ENCODE assay signal across 20 cellular contexts in genomic region chr12:110684322-110684836, GRCh38. TPM values are rescaled to one million over a fixed set of nuclear protein-coding genes. Genes with fewer than 3 reads are reported as not detected.
A peak's percentile ranks its signal among the peaks of the same experiment; 100 is the strongest.
DNase-seq lines count a peak whose midpoint lies in the region; ATAC-seq and TF ChIP-seq lines count a peak whose summit lies in the region.
"Had no signal": no experiment of that assay in that cellular context is flagged by ENCODE, and none has a peak within 500 bp of the region (broad histone marks: within the 10 kb centered on the region; RNA-seq: fewer than 3 reads in every experiment).

No MANE protein-coding gene starts in this region.

- no peak overlapping the region for H3K27ac Mint-ChIP-seq in progenitor cell of endocrine pancreas
- H3K27ac Mint-ChIP-seq: activated CD4-positive, alpha-beta T cell treated with anti-CD3 and anti-CD28 coated beads for 36 hours; CD4-positive, alpha-beta T cell; T-helper 1 cell treated with Interleukin-12 subunit alpha and Interleukin-12 subunit beta and Interleukin-4 antibody, amounts not matched to agents 30 μg/mL and 1 μg/mL, for 36 hours had no signal

- peaks cover 23% of the 10 kb centered on the region for H3K27me3 Mint-ChIP-seq in progenitor cell of endocrine pancreas
- H3K27me3 Mint-ChIP-seq: activated CD4-positive, alpha-beta T cell treated with anti-CD3 and anti-CD28 coated beads for 36 hours; CD4-positive, alpha-beta T cell had no signal

- TF ChIP-seq CTCF in GM12865 (IDR thresholded peaks at IDR 0.05; ENCODE audit: insufficient read depth, low read depth, low read length, missing control alignments) (no peak), progenitor cell of endocrine pancreas (IDR thresholded peaks at IDR 0.05; ENCODE audit: unreplicated experiment) (no peak), WERI-Rb-1 (IDR thresholded peaks at IDR 0.05; ENCODE audit: low read depth, low read length) (no peak)

- peaks cover 3% of the 10 kb centered on the region for H3K9me3 ChIP-seq in WERI-Rb-1 (ENCODE audit: severe bottlenecking)
- H3K9me3 ChIP-seq: MG63, Peyer's patch, SJSA1, upper lobe of left lung had no signal

- ATAC-seq in GM21381 (IDR thresholded peaks at IDR 0.05; ENCODE audit: unreplicated experiment) = no peak
- ATAC-seq in GM21619 (IDR thresholded peaks at IDR 0.05; ENCODE audit: unreplicated experiment) = no peak
- ATAC-seq: activated CD4-positive, alpha-beta T cell treated with anti-CD3 and anti-CD28 coated beads for 36 hours had no signal

- H3K9me3 Mint-ChIP-seq in progenitor cell of endocrine pancreas (ENCODE audit: low read depth) = no peaks in the 10 kb centered on the region
- H3K9me3 Mint-ChIP-seq: CD4-positive, alpha-beta T cell; T-helper 1 cell treated with Interleukin-12 subunit alpha and Interleukin-12 subunit beta and Interleukin-4 antibody, amounts not matched to agents 30 μg/mL and 1 μg/mL, for 36 hours had no signal

- H3K36me3 Mint-ChIP-seq in progenitor cell of endocrine pancreas (ENCODE audit: insufficient read depth) = no peaks in the 10 kb centered on the region

- DNase-seq in DMS 273 treated with DMSO at 0.1 percent for 48 hours (lab: John Stamatoyannopoulos, UW) (peak; percentile 32), GM12865 (ENCODE audit: low read depth) (no peak), NCI-H2171 (lab: John Stamatoyannopoulos, UW) (peak; percentile 56), iris pigment epithelial cell (ENCODE audit: low read depth) (peak; percentile 34), progenitor cell of endocrine pancreas (ENCODE audit: low spot score, unreplicated experiment) (no peak), WERI-Rb-1 (no peak)
- DNase-seq: activated CD4-positive, alpha-beta T cell treated with anti-CD3 and anti-CD28 coated beads for 36 hours; activated gamma-delta T cell; brain microvascular endothelial cell; CD4-positive, alpha-beta T cell; DMS153; MG63; NCI-H1436; Peyer's patch; upper lobe of left lung had no signal

- H3K4me3 ChIP-seq in GM12865 (ENCODE audit: low read depth, low read length) (peak overlapping the region; percentile 20), WERI-Rb-1 (ENCODE audit: low read depth, low read length) (no peak overlapping the region)
- H3K4me3 ChIP-seq: MG63, SJSA1, upper lobe of left lung had no signal

- H3K27ac ChIP-seq in WERI-Rb-1 = no peak overlapping the region
- H3K27ac ChIP-seq: brain microvascular endothelial cell, epithelial cell of prostate, Peyer's patch, SJSA1, upper lobe of left lung had no signal

- peaks cover under 1% of the 10 kb centered on the region for H3K4me1 Mint-ChIP-seq in progenitor cell of endocrine pancreas (ENCODE audit: low read depth)

- no peaks in the 10 kb centered on the region for H3K27me3 ChIP-seq in WERI-Rb-1 (ENCODE audit: insufficient read depth, low read depth, severe bottlenecking)
- H3K27me3 ChIP-seq: brain microvascular endothelial cell, Peyer's patch had no signal

- H3K4me3 Mint-ChIP-seq in progenitor cell of endocrine pancreas (ENCODE audit: low read depth) = no peak overlapping the region
- H3K4me3 Mint-ChIP-seq: activated CD4-positive, alpha-beta T cell treated with anti-CD3 and anti-CD28 coated beads for 36 hours; T-helper 1 cell treated with Interleukin-12 subunit alpha and Interleukin-12 subunit beta and Interleukin-4 antibody, amounts not matched to agents 30 μg/mL and 1 μg/mL, for 36 hours had no signal

- H3K36me3 ChIP-seq in WERI-Rb-1 = no peaks in the 10 kb centered on the region
- H3K36me3 ChIP-seq: brain microvascular endothelial cell, MG63, Peyer's patch, SJSA1 had no signal

RNA-seq across cellular contexts. Expression of gene HVCN1, which starts 4.5 kb away (rescaled TPM):
- 4.2 and 5.0 TPM in 2 replicates for total RNA-seq in progenitor cell of endocrine pancreas
- total RNA-seq: SJSA1 had no signal

RNA-seq across cellular contexts. Expression of gene PPP1CC, which starts 58.3 kb away (rescaled TPM):
- 164 TPM in 2 replicates for total RNA-seq in progenitor cell of endocrine pancreas

Comparison
In these comparisons a context has a peak if more than half of its experiments do, and no peak if none do; other contexts are left out.
1. DNase-seq: peak in DMS 273 treated with DMSO at 0.1 percent for 48 hours (single experiment), NCI-H2171 (single experiment) and iris pigment epithelial cell (single experiment); none in GM12865 (single experiment), progenitor cell of endocrine pancreas (single experiment) and WERI-Rb-1 (single experiment).